Comparison of ENCODE assay signal across 1 cellular context in genomic region chr6:47044418-47044817, GRCh38.
TF ChIP-seq lines count a peak whose summit lies in the region.

No MANE protein-coding gene starts in this region.

TF ChIP-seq in HCT116, 20 proteins besides CTCF, POLR2A, EP300 and RAD21 (continued from another document):
- peak; percentile 96 for TF ChIP-seq SP1 (IDR thresholded peaks at IDR 0.05; ENCODE audit: low read depth)
- 0 out of 2 replicates have a peak, but pooled peaks have one; percentile 46 for TF ChIP-seq EGR1 (IDR thresholded peaks at IDR 0.05; ENCODE audit: low read depth)
- no peak for TF ChIP-seq YY1 (IDR thresholded peaks at IDR 0.05; ENCODE audit: extremely low read depth, insufficient replicate concordance, low read depth, low read length)
